In genomic region chr10:78316451-78316931, GRCh38 we compare ENCODE assay signal across 10 cellular contexts.
DNase-seq lines count a peak whose midpoint lies in the region; ATAC-seq and TF ChIP-seq lines count a peak whose summit lies in the region.
"Had no signal": no experiment of that assay in that cellular context is flagged by ENCODE, and none has a peak within 500 bp of the region (broad histone marks: within the 10 kb centered on the region; RNA-seq: fewer than 3 reads in every experiment).

No MANE protein-coding gene starts in this region.

- H3K36me3 ChIP-seq in lung (ENCODE audit: control insufficient read depth in 2 of 2, insufficient read depth in 2 of 2, low read length in 2 of 2) (no peaks in the 10 kb centered on the region), thoracic aorta (no peaks in the 10 kb centered on the region)
- H3K36me3 ChIP-seq: Peyer's patch had no signal

- intact Hi-C loops in activated CD4-positive, alpha-beta T cell treated with anti-CD3 and anti-CD28 coated beads, Interleukin-2, amount 10 ng/mL, durations not matched to agents 24 days and 14 days (cut with micrococcal nuclease): no loop called here

- TF ChIP-seq CTCF in HFF-Myc (IDR thresholded peaks at IDR 0.05; ENCODE audit: low read depth, low read length, missing control alignments) (no peak), lung (IDR thresholded peaks at IDR 0.05; ENCODE audit: control extremely low read depth, extremely low read depth) (no peak), thoracic aorta (IDR thresholded peaks at IDR 0.05) (no peak)

- H3K4me1 ChIP-seq in lung (ENCODE audit: control insufficient read depth in 2 of 2, insufficient read depth in 2 of 2, low read length in 2 of 2): no peaks in the 10 kb centered on the region
- peaks cover 13 to 18% of the 10 kb centered on the region in 2 donors for H3K4me1 ChIP-seq in thoracic aorta (ENCODE audit: control insufficient read depth in 1 of 2, low read depth in 2 of 2)
- H3K4me1 ChIP-seq: foreskin keratinocyte had no signal

- H3K36me3 Mint-ChIP-seq in activated CD4-positive, alpha-beta T cell treated with anti-CD3 and anti-CD28 coated beads, Interleukin-2, amount 10 ng/mL, durations not matched to agents 24 days and 14 days (ENCODE audit: low read depth): no peaks in the 10 kb centered on the region
- H3K36me3 Mint-ChIP-seq in activated T-cell treated with anti-CD3 and anti-CD28 coated beads, Interleukin-2, amount 50 U/mL, for 72 hours (ENCODE audit: insufficient read depth in 2 of 2): no peaks in the 10 kb centered on the region

- no peaks in the 10 kb centered on the region for H3K9me3 Mint-ChIP-seq in activated CD4-positive, alpha-beta T cell treated with anti-CD3 and anti-CD28 coated beads, Interleukin-2, amount 10 ng/mL, durations not matched to agents 24 days and 14 days
- peaks cover 0 to 5% of the 10 kb centered on the region in 2 donors for H3K9me3 Mint-ChIP-seq in activated T-cell treated with anti-CD3 and anti-CD28 coated beads, Interleukin-2, amount 50 U/mL, for 72 hours

- DNase-seq in HFF-Myc (ENCODE audit: extremely low read depth, low read depth): peak; percentile 42
- peak; percentile 67 for DNase-seq in astrocyte of the hippocampus (ENCODE audit: low read depth, low spot score)
- peak; percentile 20 for DNase-seq in lung (ENCODE audit: low spot score)
- no peak for DNase-seq in thoracic aorta (ENCODE audit: low spot score)
- no peak for DNase-seq in activated CD4-positive, alpha-beta T cell treated with anti-CD3 and anti-CD28 coated beads, Interleukin-2, amount 10 ng/mL, durations not matched to agents 24 days and 14 days
- no peak for DNase-seq in activated T-cell treated with anti-CD3 and anti-CD28 coated beads, Interleukin-2, amount 50 U/mL, for 72 hours

- no peak overlapping the region for H3K4me3 ChIP-seq in HFF-Myc (replicated peaks; ENCODE audit: low read depth, low read length)
- no peak overlapping the region for H3K4me3 ChIP-seq in lung
- no peak overlapping the region for H3K4me3 ChIP-seq in thoracic aorta
- H3K4me3 ChIP-seq: Peyer's patch had no signal

- H3K27me3 ChIP-seq in lung (ENCODE audit: control insufficient read depth, insufficient read depth) (no peaks in the 10 kb centered on the region), thoracic aorta (replicated peaks; ENCODE audit: insufficient read depth) (no peaks in the 10 kb centered on the region)
- H3K27me3 ChIP-seq: Peyer's patch had no signal

- H3K9me3 ChIP-seq in lung (ENCODE audit: control insufficient read depth in 2 of 2, insufficient read depth in 1 of 2, low read length in 1 of 2) (no peaks in the 10 kb centered on the region), thoracic aorta (no peaks in the 10 kb centered on the region)
- H3K9me3 ChIP-seq: Peyer's patch had no signal

- ATAC-seq in lung (ENCODE audit: insufficient read depth, low FRiP score): no peak
- ATAC-seq in thoracic aorta (ENCODE audit: insufficient number of reproducible peaks, low FRiP score, low read depth): no peak
- ATAC-seq in GM18858 (IDR thresholded peaks at IDR 0.05; ENCODE audit: unreplicated experiment): no peak
- ATAC-seq in activated T-cell treated with anti-CD3 and anti-CD28 coated beads, Interleukin-2, amount 50 U/mL, for 72 hours (replicated peaks in 1 of 2): no peak
- no peak for ATAC-seq in GM19328 (IDR thresholded peaks at IDR 0.05; ENCODE audit: unreplicated experiment)
- ATAC-seq: foreskin keratinocyte had no signal

- H3K27me3 Mint-ChIP-seq in activated CD4-positive, alpha-beta T cell treated with anti-CD3 and anti-CD28 coated beads, Interleukin-2, amount 10 ng/mL, durations not matched to agents 24 days and 14 days: no peaks in the 10 kb centered on the region
- no peaks in the 10 kb centered on the region for H3K27me3 Mint-ChIP-seq in activated T-cell treated with anti-CD3 and anti-CD28 coated beads, Interleukin-2, amount 50 U/mL, for 72 hours (ENCODE audit: low read depth)

- 68 to 85% methylated on average over 1 of the region's 1 CpG for WGBS in lung, 2 donors

- no peak overlapping the region for H3K27ac Mint-ChIP-seq in activated CD4-positive, alpha-beta T cell treated with anti-CD3 and anti-CD28 coated beads, Interleukin-2, amount 10 ng/mL, durations not matched to agents 24 days and 14 days
- H3K27ac Mint-ChIP-seq in activated T-cell treated with anti-CD3 and anti-CD28 coated beads, Interleukin-2, amount 50 U/mL, for 72 hours: no peak overlapping the region

- H3K4me1 Mint-ChIP-seq in activated CD4-positive, alpha-beta T cell treated with anti-CD3 and anti-CD28 coated beads, Interleukin-2, amount 10 ng/mL, durations not matched to agents 24 days and 14 days: peaks cover 9% of the 10 kb centered on the region
- peaks cover 12% of the 10 kb centered on the region for H3K4me1 Mint-ChIP-seq in activated T-cell treated with anti-CD3 and anti-CD28 coated beads, Interleukin-2, amount 50 U/mL, for 72 hours (ENCODE audit: low read depth)

- peak overlapping the region in 1 of 2 donors; percentile 18 for H3K27ac ChIP-seq in lung (ENCODE audit: low read depth in 1 of 2, low read length in 1 of 2)
- H3K27ac ChIP-seq in thoracic aorta: peak overlapping the region; percentile 3 to 17
- H3K27ac ChIP-seq: foreskin keratinocyte had no signal

- no peak overlapping the region for H3K4me3 Mint-ChIP-seq in activated CD4-positive, alpha-beta T cell treated with anti-CD3 and anti-CD28 coated beads, Interleukin-2, amount 10 ng/mL, durations not matched to agents 24 days and 14 days
- no peak overlapping the region for H3K4me3 Mint-ChIP-seq in activated T-cell treated with anti-CD3 and anti-CD28 coated beads, Interleukin-2, amount 50 U/mL, for 72 hours

Comparison
In these comparisons a context has a peak if more than half of its experiments do, and no peak if none do; other contexts are left out.
1. DNase-seq: peak in HFF-Myc (single experiment), astrocyte of the hippocampus (single experiment) and lung (single experiment); none in thoracic aorta (single experiment), activated CD4-positive, alpha-beta T cell treated with anti-CD3 and anti-CD28 coated beads, Interleukin-2, amount 10 ng/mL, durations not matched to agents 24 days and 14 days (single experiment) and activated T-cell treated with anti-CD3 and anti-CD28 coated beads, Interleukin-2, amount 50 U/mL, for 72 hours (0 of 2).